Comparison of ENCODE assay signal across 15 cellular contexts in genomic region chr1:11051781-11052510, GRCh38. TPM values are rescaled to one million over a fixed set of nuclear protein-coding genes. Genes with fewer than 3 reads are reported as not detected.
DNase-seq lines count a peak whose midpoint lies in the region; ATAC-seq and TF ChIP-seq lines count a peak whose summit lies in the region.
"Had no signal": no experiment of that assay in that cellular context is flagged by ENCODE, and none has a peak within 500 bp of the region (broad histone marks: within the 10 kb centered on the region; RNA-seq: fewer than 3 reads in every experiment).

No MANE protein-coding gene starts in this region.

- H3K4me1 ChIP-seq in breast epithelium: no peaks in the 10 kb centered on the region
- H3K4me1 ChIP-seq: vagina had no signal

- no peaks in the 10 kb centered on the region for H3K27me3 ChIP-seq in breast epithelium
- H3K27me3 ChIP-seq: dorsolateral prefrontal cortex, vagina had no signal

- TF ChIP-seq CTCF in MCF 10A (IDR thresholded peaks at IDR 0.05; ENCODE audit: unreplicated experiment): no peak
- TF ChIP-seq CTCF in breast epithelium (IDR thresholded peaks at IDR 0.05): no peak
- TF ChIP-seq CTCF in activated B cell treated with CpG ODN at 0.5 μM for 24 hours (IDR thresholded peaks at IDR 0.05): no peak

- DNase-seq in MCF 10A (ENCODE audit: unreplicated experiment) (no peak), breast epithelium (ENCODE audit: low spot score in 2 of 2) (no peak), NCI-H69 (lab: John Stamatoyannopoulos, UW) (peak; percentile 33), activated B cell treated with CpG ODN at 0.5 μM for 24 hours (no peak), cortex of kidney (lab: John Stamatoyannopoulos, UW) (no peak), foreskin melanocyte (no peak), COR-L47 (lab: John Stamatoyannopoulos, UW) (no peak)
- DNase-seq in stimulated activated naive B cell treated with anti-CD40 and anti-IgM and Interleukin-4, amounts not matched to agents 10 μg/mL and 1 μg/mL and 100 μg/mL, for 72 hours: no peak
- DNase-seq: left lung; NCI-H1417 treated with DMSO at 0.1 percent for 48 hours; NK-92 treated with Interleukin-12 subunit alpha and Interleukin-12 subunit beta, amount 100 ng/mL, for 24 hours; T-helper 9 cell had no signal

- no peak overlapping the region for H3K4me3 Mint-ChIP-seq in MCF 10A (ENCODE audit: unreplicated experiment)
- H3K4me3 Mint-ChIP-seq in activated B cell treated with CpG ODN at 0.5 μM for 24 hours: no peak overlapping the region
- no peak overlapping the region for H3K4me3 Mint-ChIP-seq in stimulated activated naive B cell treated with anti-CD40 and anti-IgM and Interleukin-4, amounts not matched to agents 10 μg/mL and 1 μg/mL and 100 μg/mL, for 72 hours

- H3K9me3 Mint-ChIP-seq in MCF 10A (ENCODE audit: unreplicated experiment) (no peaks in the 10 kb centered on the region), activated B cell treated with CpG ODN at 0.5 μM for 24 hours (no peaks in the 10 kb centered on the region)
- no peaks in the 10 kb centered on the region for H3K9me3 Mint-ChIP-seq in stimulated activated naive B cell treated with anti-CD40 and anti-IgM and Interleukin-4, amounts not matched to agents 10 μg/mL and 1 μg/mL and 100 μg/mL, for 72 hours

- H3K27ac ChIP-seq in breast epithelium: no peak overlapping the region
- H3K27ac ChIP-seq: dorsolateral prefrontal cortex, left lung, vagina had no signal

- no peak for TF ChIP-seq POLR2A in breast epithelium (IDR thresholded peaks at IDR 0.05)

- no peaks in the 10 kb centered on the region for H3K9me3 ChIP-seq in breast epithelium
- H3K9me3 ChIP-seq: left lung, vagina had no signal

- POLR2A ChIA-PET in MCF 10A (lab: Yijun Ruan, JAX): interaction anchor here (1.0 to 2.3 kb wide), 3 partner anchors 9 to 20 kb away, joined by 3 to 9 read pairs (median 4); no protein-coding TSS in a partner anchor
- POLR2A ChIA-PET in activated B cell treated with CpG ODN at 0.5 μM for 24 hours (lab: Charles Lee): interaction anchor here (1.5 to 1.9 kb wide), 2 partner anchors 8 to 47 kb away, joined by 4 read pairs; partner anchors contain the start of genes EXOSC10 and SRM

- H3K4me1 Mint-ChIP-seq in MCF 10A (ENCODE audit: insufficient read depth, unreplicated experiment) (no peaks in the 10 kb centered on the region), activated B cell treated with CpG ODN at 0.5 μM for 24 hours (peaks cover 12% of the 10 kb centered on the region)
- H3K4me1 Mint-ChIP-seq in stimulated activated naive B cell treated with anti-CD40 and anti-IgM and Interleukin-4, amounts not matched to agents 10 μg/mL and 1 μg/mL and 100 μg/mL, for 72 hours: peaks cover 5 to 14% of the 10 kb centered on the region in 2 donors

- no peak overlapping the region for H3K4me3 ChIP-seq in breast epithelium
- H3K4me3 ChIP-seq: dorsolateral prefrontal cortex, left lung, vagina had no signal

- intact Hi-C loops in MCF 10A (cut with micrococcal nuclease): no loop called here
- intact Hi-C loops in breast epithelium (cut with DNase I; ENCODE audit: low total_unique reads): loop anchor here (5.0 kb wide), 1 partner anchor 1130 kb away; no protein-coding TSS in a partner anchor
- intact Hi-C loops in activated B cell treated with CpG ODN at 0.5 μM for 24 hours (cut with micrococcal nuclease): no loop called here

- H3K27me3 Mint-ChIP-seq in MCF 10A (ENCODE audit: insufficient read depth, unreplicated experiment) (no peaks in the 10 kb centered on the region), activated B cell treated with CpG ODN at 0.5 μM for 24 hours (no peaks in the 10 kb centered on the region)
- H3K27me3 Mint-ChIP-seq in stimulated activated naive B cell treated with anti-CD40 and anti-IgM and Interleukin-4, amounts not matched to agents 10 μg/mL and 1 μg/mL and 100 μg/mL, for 72 hours: no peaks in the 10 kb centered on the region

- H3K36me3 ChIP-seq in breast epithelium: no peaks in the 10 kb centered on the region

- TSS peak; percentile 7 for BruUV-seq in MCF 10A (replicated peaks; lab: Mats Ljungman, UMichigan)

- H3K36me3 Mint-ChIP-seq in MCF 10A (ENCODE audit: insufficient read depth, unreplicated experiment) (peaks cover 53% of the 10 kb centered on the region), activated B cell treated with CpG ODN at 0.5 μM for 24 hours (ENCODE audit: low read depth) (peaks cover 13% of the 10 kb centered on the region)
- H3K36me3 Mint-ChIP-seq in stimulated activated naive B cell treated with anti-CD40 and anti-IgM and Interleukin-4, amounts not matched to agents 10 μg/mL and 1 μg/mL and 100 μg/mL, for 72 hours: peaks cover 10 to 22% of the 10 kb centered on the region in 2 donors

- peak; percentile 21 for ATAC-seq in activated B cell treated with CpG ODN at 0.5 μM for 24 hours (ENCODE audit: low read depth)
- ATAC-seq in stimulated activated naive B cell treated with anti-CD40 and anti-IgM and Interleukin-4, amounts not matched to agents 10 μg/mL and 1 μg/mL and 100 μg/mL, for 72 hours (replicated peaks): peak in 1 of 2 donors; percentile 39

- H3K27ac Mint-ChIP-seq in MCF 10A (ENCODE audit: low read depth, unreplicated experiment) (no peak overlapping the region), activated B cell treated with CpG ODN at 0.5 μM for 24 hours (no peak overlapping the region)
- peak overlapping the region; percentile 47 for H3K27ac Mint-ChIP-seq in stimulated activated naive B cell treated with anti-CD40 and anti-IgM and Interleukin-4, amounts not matched to agents 10 μg/mL and 1 μg/mL and 100 μg/mL, for 72 hours

- CTCF ChIA-PET in MCF 10A (lab: Yijun Ruan, JAX) (interaction anchor here (0.6 to 9.9 kb wide), 3 partner anchors 14 to 203 kb away, joined by 3 to 64 read pairs (median 4); no protein-coding TSS in a partner anchor), activated B cell treated with CpG ODN at 0.5 μM for 24 hours (lab: Charles Lee) (interaction anchor here (0.8 kb wide), 1 partner anchor 14 kb away, joined by 3 read pairs; no protein-coding TSS in a partner anchor)

RNA-seq across cellular contexts. Expression of gene MASP2, which starts 4.9 kb away (rescaled TPM):
- total RNA-seq in MCF 10A (2022) (0.17 and 0.51 TPM in 2 replicates), breast epithelium (not detected), activated B cell treated with CpG ODN at 0.5 μM for 24 hours (not detected in 2 replicates)
- total RNA-seq: glomerular endothelial cell, left lung, vagina had no signal

RNA-seq across cellular contexts. Expression of gene SRM, which starts 7.9 kb away (rescaled TPM):
- total RNA-seq in MCF 10A (2022): 284 and 327 TPM in 2 replicates
- 10 to 100 TPM; 33.5 to 71.4 (median 39.7) TPM for total RNA-seq in breast epithelium
- total RNA-seq in activated B cell treated with CpG ODN at 0.5 μM for 24 hours: 106 and 119 TPM in 2 replicates

RNA-seq across cellular contexts. Expression of gene TARDBP, which starts 39.5 kb away (rescaled TPM):
- 144 and 172 TPM in 2 replicates for total RNA-seq in MCF 10A (2022)
- 100 to 1,000 TPM; 113 to 165 (median 142) TPM for total RNA-seq in breast epithelium
- 170 and 193 TPM in 2 replicates for total RNA-seq in activated B cell treated with CpG ODN at 0.5 μM for 24 hours

RNA-seq across cellular contexts. Expression of gene EXOSC10, which starts 47.7 kb away (rescaled TPM):
- total RNA-seq in MCF 10A (2022) (65.1 and 70.5 TPM in 2 replicates), breast epithelium (10 to 100 TPM; 57.9 to 97.6 (median 77.7) TPM), activated B cell treated with CpG ODN at 0.5 μM for 24 hours (89.3 and 108 TPM in 2 replicates)
